Comparison of ENCODE assay signal across 8 cellular contexts in genomic region chr16:81746566-81746965, GRCh38. TPM values are rescaled to one million over a fixed set of nuclear protein-coding genes. Genes with fewer than 3 reads are reported as not detected.
A peak's percentile ranks its signal among the peaks of the same experiment; 100 is the strongest.
DNase-seq lines count a peak whose midpoint lies in the region; ATAC-seq and TF ChIP-seq lines count a peak whose summit lies in the region.

No MANE protein-coding gene starts in this region.

- intact Hi-C loops in psoas muscle (cut with DNase I): no loop called here

- H3K27ac ChIP-seq in SJCRH30 (no peak overlapping the region), psoas muscle (no peak overlapping the region)

- WGBS in psoas muscle, 3 donors: 46 to 57% (median 51%) methylated on average over 5 of the region's 5 CpGs

- H3K4me3 ChIP-seq in SJCRH30: peak overlapping the region; percentile 47; the same call in 1 of the 2 replicates
- H3K4me3 ChIP-seq in fibroblast of pulmonary artery (replicated peaks; ENCODE audit: low read depth, low read length): peak overlapping the region; percentile 46
- H3K4me3 ChIP-seq in psoas muscle: peak overlapping the region; percentile 63

- no peaks in the 10 kb centered on the region for H3K4me1 ChIP-seq in SJCRH30
- no peaks in the 10 kb centered on the region for H3K4me1 ChIP-seq in psoas muscle

- TF ChIP-seq CTCF in fibroblast of pulmonary artery (IDR thresholded peaks at IDR 0.05; ENCODE audit: low read length, missing control alignments) (no peak), psoas muscle (IDR thresholded peaks at IDR 0.05) (no peak)

- H3K9me3 ChIP-seq in SJCRH30 (replicated peaks) (no peaks in the 10 kb centered on the region), psoas muscle (no peaks in the 10 kb centered on the region)

- DNase-seq in SJCRH30 (no peak), fibroblast of pulmonary artery (ENCODE audit: low read depth) (no peak), psoas muscle (no peak), HuH-7.5 (ENCODE audit: low spot score) (no peak), DMS53 treated with DMSO at 0.1 percent for 48 hours (lab: John Stamatoyannopoulos, UW; ENCODE audit: unreplicated experiment) (no peak)

- no peaks in the 10 kb centered on the region for H3K27me3 ChIP-seq in SJCRH30
- peaks cover 0 to 4% (median 0%) of the 10 kb centered on the region in 3 donors for H3K27me3 ChIP-seq in psoas muscle (ENCODE audit: insufficient read depth in 3 of 3, low read length in 2 of 3)

- H3K36me3 ChIP-seq in SJCRH30 (no peaks in the 10 kb centered on the region), psoas muscle (ENCODE audit: insufficient read depth in 1 of 2, low read depth in 1 of 2) (no peaks in the 10 kb centered on the region)

- ATAC-seq in GM18498 (IDR thresholded peaks at IDR 0.05; ENCODE audit: unreplicated experiment) (peak; percentile 2), psoas muscle (no peak), GM18519 (IDR thresholded peaks at IDR 0.05; ENCODE audit: low FRiP score, unreplicated experiment) (no peak), GM18858 (IDR thresholded peaks at IDR 0.05; ENCODE audit: unreplicated experiment) (no peak)

RNA-seq across cellular contexts. Expression of gene PLCG2, which starts 32.5 kb away (rescaled TPM):
- total RNA-seq in SJCRH30 (2014; rRNA removed; shearing (Covaris generic)): 0.45 and 0.68 TPM in 2 replicates
- 1 to 10 TPM; 2.5 to 4.8 (median 3.0) TPM for total RNA-seq in psoas muscle
- polyA plus RNA-seq in psoas muscle: 1 to 10 TPM in 2 of 3 donors, under 1 TPM in 1; 0.96 to 1.2 (median 1.1) TPM
